Comparison of ENCODE assay signal across 1 cellular context in genomic region chr15:58065445-58066041, GRCh38.
A peak's percentile ranks its signal among the peaks of the same experiment; 100 is the strongest.
TF ChIP-seq lines count a peak whose summit lies in the region.

Gene ALDH1A2, minus strand, starts transcription at chr15:58065711. Its CDS starts 61 bp downstream, at chr15:58065650.

TF ChIP-seq in H1, 55 proteins besides CTCF, POLR2A, EP300 and RAD21 (continued from another document):
- TF ChIP-seq SIN3A (conservative IDR thresholded peaks at IDR 0.05 in 1 of 2, IDR thresholded peaks at IDR 0.05 in 1 of 2; ENCODE audit: low read depth in 1 of 2, low read length in 2 of 2) (0 out of 4 replicates have a peak, but pooled peaks of 1 of the 2 experiments have one; percentile 14), BCL11A (IDR thresholded peaks at IDR 0.05; ENCODE audit: low read depth in 2 of 2, low read length in 2 of 2) (no peak), TAF1 (IDR thresholded peaks at IDR 0.05; ENCODE audit: low read depth, low read length) (0 out of 2 replicates have a peak, but pooled peaks have one; percentile 11), SIX5 (IDR thresholded peaks at IDR 0.05; ENCODE audit: low read depth, low read length) (no peak), RBBP5 (IDR thresholded peaks at IDR 0.05; ENCODE audit: borderline replicate concordance, low read depth, low read length) (0 out of 2 replicates have a peak, but pooled peaks have one; percentile 42), SAP30 (IDR thresholded peaks at IDR 0.05; ENCODE audit: insufficient read depth, insufficient replicate concordance, low read length) (no peak), SP1 (IDR thresholded peaks at IDR 0.05; ENCODE audit: low read depth, low read length) (no peak), CEBPB (IDR thresholded peaks at IDR 0.05; ENCODE audit: low read depth, low read length) (no peak), FOSL1 (IDR thresholded peaks at IDR 0.05; ENCODE audit: insufficient read depth, low read depth, low read length) (no peak), TBP (IDR thresholded peaks at IDR 0.05; ENCODE audit: low read depth, low read length) (no peak), NANOG (IDR thresholded peaks at IDR 0.05; ENCODE audit: insufficient read depth, low read depth, low read length, poor library complexity, severe bottlenecking) (no peak), NRF1 (IDR thresholded peaks at IDR 0.05; ENCODE audit: low read depth, low read length) (no peak), CBX8 (IDR thresholded peaks at IDR 0.05; ENCODE audit: borderline replicate concordance, low read depth, low read length) (no peak), KDM4A (IDR thresholded peaks at IDR 0.05; ENCODE audit: low read depth, low read length, severe bottlenecking) (no peak), JUND (IDR thresholded peaks at IDR 0.05; ENCODE audit: low read length) (no peak), RXRA (IDR thresholded peaks at IDR 0.05; ENCODE audit: insufficient read depth, low read depth, low read length) (no peak), RFX5 (IDR thresholded peaks at IDR 0.05; ENCODE audit: borderline replicate concordance, low read depth, low read length) (no peak), KDM1A (IDR thresholded peaks at IDR 0.05; ENCODE audit: borderline replicate concordance, low read length) (no peak), YY1 (IDR thresholded peaks at IDR 0.05; ENCODE audit: low read depth, low read length) (no peak), POU5F1 (IDR thresholded peaks at IDR 0.05; ENCODE audit: low read depth, low read length) (no peak), SIRT6 (IDR thresholded peaks at IDR 0.05; ENCODE audit: low read length) (no peak), BRCA1 (IDR thresholded peaks at IDR 0.05; ENCODE audit: low read depth, low read length) (no peak), E2F6 (IDR thresholded peaks at IDR 0.05) (no peak), CTBP2 (IDR thresholded peaks at IDR 0.05; ENCODE audit: borderline replicate concordance, insufficient read depth, insufficient read length, low read length) (no peak), POLR2AphosphoS5 (IDR thresholded peaks at IDR 0.05; ENCODE audit: low read depth, low read length) (no peak)
